Comparison of ENCODE assay signal across 1 cellular context in the genomic region with DNA sequence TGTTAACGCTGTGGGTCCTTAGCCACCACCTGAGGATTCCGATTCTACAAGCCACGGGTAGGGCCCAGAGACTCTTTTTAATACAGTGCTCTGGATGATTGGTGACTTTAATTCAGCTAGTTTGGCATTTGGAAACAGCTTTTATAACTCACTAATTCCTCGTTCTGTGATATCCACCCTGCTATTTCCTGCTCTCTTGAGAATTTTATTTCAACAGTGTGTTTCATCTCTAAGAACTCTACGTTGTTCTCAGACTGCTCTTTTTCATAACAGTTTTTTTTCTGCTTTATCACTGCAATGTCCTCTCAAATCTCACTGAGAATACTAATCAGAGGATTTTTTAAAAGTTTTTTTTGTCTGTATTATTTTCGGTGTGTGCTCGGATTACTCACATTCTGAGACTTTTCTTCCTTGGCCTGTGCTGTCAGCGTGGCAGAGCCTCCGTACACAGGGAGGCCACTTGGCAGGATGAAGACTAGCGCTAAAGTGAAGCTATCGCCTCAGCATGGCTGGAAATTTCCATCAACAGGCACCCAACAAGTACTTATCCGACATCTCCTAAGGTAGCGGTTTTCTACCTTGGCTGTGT.
TF ChIP-seq lines count a peak whose summit lies in the region.

No MANE protein-coding gene starts in this region.

TF ChIP-seq in IMR-90, 13 proteins besides CTCF, POLR2A, EP300 and RAD21 (continued from another document):
- TF ChIP-seq SMC3 (IDR thresholded peaks at IDR 0.05; ENCODE audit: low read depth, low read length) (no peak), RCOR1 (IDR thresholded peaks at IDR 0.05; ENCODE audit: insufficient replicate concordance, low read length) (no peak)
